Comparison of ENCODE assay signal across 9 cellular contexts in genomic region chr1:145065195-145065826, GRCh38. TPM values are rescaled to one million over a fixed set of nuclear protein-coding genes. Genes with fewer than 3 reads are reported as not detected.
DNase-seq lines count a peak whose midpoint lies in the region; ATAC-seq and TF ChIP-seq lines count a peak whose summit lies in the region.
"Not testable (repeated sequence)": the region's sequence is repeated elsewhere in the genome, so short reads cannot be mapped to it uniquely, and the experiment has no call there.
"Had no signal": no experiment of that assay in that cellular context is flagged by ENCODE, and none has a peak within 500 bp of the region (broad histone marks: within the 10 kb centered on the region; RNA-seq: fewer than 3 reads in every experiment).

No MANE protein-coding gene starts in this region.

- not testable (repeated sequence) for H3K9me3 ChIP-seq in Panc1 (ENCODE audit: control insufficient read depth, insufficient read depth, low read depth, low read length); heart left ventricle

- not testable (repeated sequence) for BruUV-seq in Panc1 (replicated peaks; lab: Mats Ljungman, UMichigan)

- H3K4me3 Mint-ChIP-seq in activated naive CD8-positive, alpha-beta T cell treated with anti-CD3 and anti-CD28 coated beads, Interleukin-2, amount 10 ng/mL, durations not matched to agents 7 days and 5 days; memory B cell: not testable (repeated sequence)

- H3K36me3 ChIP-seq in Panc1 (ENCODE audit: control insufficient read depth, insufficient read depth, low read length); heart left ventricle: not testable (repeated sequence)

- H3K27me3 ChIP-seq in Panc1 (ENCODE audit: control insufficient read depth, insufficient read depth, low read length); heart left ventricle: not testable (repeated sequence)

- H3K36me3 Mint-ChIP-seq in activated naive CD8-positive, alpha-beta T cell treated with anti-CD3 and anti-CD28 coated beads, Interleukin-2, amount 10 ng/mL, durations not matched to agents 7 days and 5 days; memory B cell: not testable (repeated sequence)

- H3K27me3 Mint-ChIP-seq in activated naive CD8-positive, alpha-beta T cell treated with anti-CD3 and anti-CD28 coated beads, Interleukin-2, amount 10 ng/mL, durations not matched to agents 7 days and 5 days; memory B cell: not testable (repeated sequence)

- not testable (repeated sequence) for H3K4me3 ChIP-seq in Panc1 (ENCODE audit: low read depth in 2 of 2, low read length in 2 of 2); heart left ventricle

- H3K27ac ChIP-seq in Panc1 (ENCODE audit: low read length); heart left ventricle: not testable (repeated sequence)

- not testable (repeated sequence) for H3K27ac Mint-ChIP-seq in activated naive CD8-positive, alpha-beta T cell treated with anti-CD3 and anti-CD28 coated beads, Interleukin-2, amount 10 ng/mL, durations not matched to agents 7 days and 5 days; memory B cell

- ATAC-seq in GM18511 (IDR thresholded peaks at IDR 0.05; ENCODE audit: unreplicated experiment): peak; percentile 73
- peak; percentile 57 for ATAC-seq in GM21723 (IDR thresholded peaks at IDR 0.05; ENCODE audit: unreplicated experiment)
- peak; percentile 60 for ATAC-seq in HG02981 (IDR thresholded peaks at IDR 0.05; ENCODE audit: unreplicated experiment)
- ATAC-seq in Panc1: peak; percentile 65; the same call in 1 of the 2 replicates
- ATAC-seq in activated naive CD8-positive, alpha-beta T cell treated with anti-CD3 and anti-CD28 coated beads, Interleukin-2, amount 10 ng/mL, durations not matched to agents 7 days and 5 days (ENCODE audit: low read depth): peak; percentile 36
- peak; percentile 30 to 87 (median 84) for ATAC-seq in heart left ventricle
- peak; percentile 100 for ATAC-seq in memory B cell (ENCODE audit: low read depth)

- POLR2A ChIA-PET in Panc1 (lab: Charles Lee); activated naive CD8-positive, alpha-beta T cell treated with anti-CD3 and anti-CD28 coated beads, Interleukin-2, amount 10 ng/mL, durations not matched to agents 7 days and 5 days (lab: Charles Lee): not testable (repeated sequence)

- not testable (repeated sequence) for DNase-seq in Panc1 (ENCODE audit: low read depth, low spot score); activated naive CD8-positive, alpha-beta T cell treated with anti-CD3 and anti-CD28 coated beads, Interleukin-2, amount 10 ng/mL, durations not matched to agents 7 days and 5 days; heart left ventricle; memory B cell (ENCODE audit: low spot score in 2 of 2)

- H3K4me1 Mint-ChIP-seq in activated naive CD8-positive, alpha-beta T cell treated with anti-CD3 and anti-CD28 coated beads, Interleukin-2, amount 10 ng/mL, durations not matched to agents 7 days and 5 days; memory B cell: not testable (repeated sequence)

- H3K9me3 Mint-ChIP-seq in activated naive CD8-positive, alpha-beta T cell treated with anti-CD3 and anti-CD28 coated beads, Interleukin-2, amount 10 ng/mL, durations not matched to agents 7 days and 5 days; memory B cell: not testable (repeated sequence)

- not testable (repeated sequence) for TF ChIP-seq POLR2A in heart left ventricle (IDR thresholded peaks at IDR 0.05)

- in situ Hi-C loops in Panc1 (cut with HindIII; ENCODE audit: low pct_unique_long_range_greater_than_20kb, low sequenced_read_pairs): not testable (repeated sequence)

- not testable (repeated sequence) for TF ChIP-seq CTCF in Panc1 (IDR thresholded peaks at IDR 0.05); heart left ventricle (IDR thresholded peaks at IDR 0.05)

- CTCF ChIA-PET in Panc1 (lab: Charles Lee): not testable (repeated sequence)

- WGBS in heart left ventricle, 4 donors: 9 to 20% methylated on average over 2 of the region's 5 CpGs; no CpG with 5 or more reads in 2 of the 4 donors

- intact Hi-C loops in Panc1 (cut with micrococcal nuclease; ENCODE audit: unreplicated experiment); heart left ventricle (cut with DNase I): not testable (repeated sequence)

- not testable (repeated sequence) for H3K4me1 ChIP-seq in Panc1 (ENCODE audit: control insufficient read depth, insufficient read depth, low read length); heart left ventricle

RNA-seq across cellular contexts. Expression of gene SRGAP2B, which starts 29.8 kb away (rescaled TPM):
- 42.4 TPM for total RNA-seq in Panc1 (2021; ENCODE audit: unreplicated experiment)
- polyA plus RNA-seq in Panc1 (2012; ENCODE audit: insufficient read length): 13.9 TPM
- 10 to 100 TPM; 31.7 TPM for total RNA-seq in activated naive CD8-positive, alpha-beta T cell treated with anti-CD3 and anti-CD28 coated beads, Interleukin-2, amount 10 ng/mL, durations not matched to agents 7 days and 5 days
- total RNA-seq in heart left ventricle: 10 to 100 TPM in 5 of 9 donors, 1 to 10 TPM in 4; 7.4 to 26.8 (median 10.4) TPM
- 1 to 10 TPM; 3.0 to 6.2 TPM for polyA plus RNA-seq in heart left ventricle

RNA-seq across cellular contexts. Expression of gene FAM72D, which starts 30.5 kb away (rescaled TPM):
- total RNA-seq in Panc1 (2021; ENCODE audit: unreplicated experiment): 12.8 TPM
- polyA plus RNA-seq in Panc1 (2012; ENCODE audit: insufficient read length): 2.9 TPM
- 10 to 100 TPM; 11.1 to 11.6 TPM for total RNA-seq in activated naive CD8-positive, alpha-beta T cell treated with anti-CD3 and anti-CD28 coated beads, Interleukin-2, amount 10 ng/mL, durations not matched to agents 7 days and 5 days
- total RNA-seq in heart left ventricle: under 1 TPM in 3 of 9 donors, not detected in 6; 0.14 to 0.35 (median 0.20) TPM
- polyA plus RNA-seq in heart left ventricle: under 1 TPM; 0.06 to 0.08 TPM
- total RNA-seq: cardiac septum, myocyte had no signal

Comparison
In these comparisons a context has a peak if more than half of its experiments do, and no peak if none do; other contexts are left out.
1. ATAC-seq: peak in every context shown above with its lines; median percentile 100 in memory B cell; 84 in heart left ventricle; 73 in GM18511; 65 in Panc1; 60 in HG02981; 57 in GM21723; 36 in activated naive CD8-positive, alpha-beta T cell treated with anti-CD3 and anti-CD28 coated beads, Interleukin-2, amount 10 ng/mL, durations not matched to agents 7 days and 5 days.
2. RNA of gene FAM72D, which starts 30.5 kb away (total RNA-seq): 12.8 TPM in Panc1 (single experiment) and 11.1 to 11.6 TPM in activated naive CD8-positive, alpha-beta T cell treated with anti-CD3 and anti-CD28 coated beads, Interleukin-2, amount 10 ng/mL, durations not matched to agents 7 days and 5 days; 0.14 to 0.35 TPM in heart left ventricle; every median in the first group is over 4 times any median in the second.